8 cellular contexts compared by ENCODE assay signal in the genomic region with DNA sequence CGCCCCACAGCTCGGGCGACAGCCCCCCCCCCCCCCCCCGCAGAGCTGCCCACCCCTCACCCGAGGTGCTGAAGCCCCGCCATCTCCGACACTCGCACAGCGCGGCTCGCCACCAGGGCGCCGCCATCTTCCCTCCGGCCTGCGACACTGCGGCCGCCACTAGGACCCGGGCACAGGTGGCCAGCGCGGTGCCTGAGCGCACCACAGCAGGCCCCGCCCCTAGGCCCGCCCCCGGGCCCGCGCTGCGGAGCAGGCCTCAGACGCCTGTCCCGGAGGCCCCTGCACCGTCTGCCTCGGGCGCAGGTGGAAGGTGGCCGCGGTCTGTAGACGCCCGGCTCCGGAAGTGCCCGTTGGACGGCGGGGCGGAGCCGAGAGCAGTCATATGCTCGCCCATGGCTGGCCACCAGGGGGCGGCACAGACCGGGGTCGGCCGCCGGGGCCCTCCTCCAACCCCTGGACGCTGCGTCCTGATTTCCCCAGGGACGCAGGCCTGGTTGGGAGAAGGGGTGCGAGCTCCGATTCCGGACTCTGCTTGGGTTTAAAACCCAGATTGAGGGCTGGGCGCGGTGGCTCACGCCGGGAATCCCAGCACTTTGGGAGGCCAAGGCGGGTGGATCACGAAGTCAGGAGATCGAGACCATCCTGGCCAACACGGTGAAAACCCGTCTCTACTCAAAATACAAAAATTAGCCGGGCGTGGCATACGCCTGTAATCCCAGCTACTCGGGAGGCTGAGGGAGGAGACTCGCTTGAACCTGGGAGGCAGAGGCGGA. TPM values are rescaled to one million over a fixed set of nuclear protein-coding genes. Genes with fewer than 3 reads are reported as not detected.
DNase-seq lines count a peak whose midpoint lies in the region; ATAC-seq and TF ChIP-seq lines count a peak whose summit lies in the region.

TSS of gene MRPL38 (minus strand) at position 136 of the 773 bp plus-strand sequence. CDS start at position 127, 9 bp downstream.

- H3K27me3 ChIP-seq in right lobe of liver: no peaks in the 10 kb centered on the region

- ATAC-seq in GM19372 (IDR thresholded peaks at IDR 0.05; ENCODE audit: low read depth, unreplicated experiment): peak; percentile 96
- ATAC-seq in HG03558 (IDR thresholded peaks at IDR 0.05; ENCODE audit: extremely low read depth, unreplicated experiment): peak; percentile 81
- ATAC-seq in right lobe of liver: peak; percentile 94 to 98 (median 96)

- peaks cover 0 to 26% (median 4%) of the 10 kb centered on the region in 4 donors for H3K4me1 ChIP-seq in right lobe of liver

- peak within 1 kb of the TSS; percentile 71 to 96 (median 96) for H3K4me3 ChIP-seq in right lobe of liver

- H3K27ac ChIP-seq in right lobe of liver: peak within 1 kb of the TSS; percentile 72 to 86 (median 84)

- TF ChIP-seq POLR2A in right lobe of liver (IDR thresholded peaks at IDR 0.05): peak; percentile 65

- WGBS in right lobe of liver (ENCODE audit: insufficient coverage, low coverage, low lambda C conversion rate, missing lambda C conversion rate): 12% methylated on average over 6 of the region's 69 CpGs

- peak; percentile 96 for DNase-seq in CD1c-positive myeloid dendritic cell (ENCODE audit: extremely low spot score)
- DNase-seq in NCI-H748 treated with DMSO at 0.1 percent for 48 hours (lab: John Stamatoyannopoulos, UW): peak; percentile 68
- peak; percentile 86 to 87 for DNase-seq in activated CD4-positive, alpha-beta T cell treated with anti-CD3 and anti-CD28 coated beads, Interleukin-2, amount 50 U/mL, for 4 hours
- peak; percentile 96 for DNase-seq in dermis blood vessel endothelial cell
- peak; percentile 96 to 98 (median 97) for DNase-seq in right lobe of liver
- peak; percentile 87 to 92 for DNase-seq in stimulated activated CD4-positive, alpha-beta T cell treated with anti-CD3 and anti-CD28 coated beads, Interleukin-4, amount 100 ng/mL, for 4 hours

- peak; percentile 99 to 100 (median 100) for TF ChIP-seq CTCF in right lobe of liver (IDR thresholded peaks at IDR 0.05)

- H3K9me3 ChIP-seq in right lobe of liver: no peaks in the 10 kb centered on the region

- intact Hi-C loops in right lobe of liver (cut with DNase I): loop anchor here (5.0 kb wide), 1 partner anchor 102 kb away; no protein-coding TSS in a partner anchor

- peaks cover 0 to 21% (median 5%) of the 10 kb centered on the region in 4 donors for H3K36me3 ChIP-seq in right lobe of liver

RNA-seq across cellular contexts. Expression of gene MRPL38, which starts in this region (rescaled TPM):
- total RNA-seq in dermis blood vessel endothelial cell (24.0 and 49.3 TPM in 2 replicates), right lobe of liver (10 to 100 TPM; 46.1 to 79.8 (median 57.3) TPM)

Comparison
In these comparisons a context has a peak if more than half of its experiments do, and no peak if none do; other contexts are left out.
1. Peak in every context shown above with its lines: DNase-seq, ATAC-seq, H3K4me3 ChIP-seq and H3K27ac ChIP-seq.